8 cellular contexts compared by ENCODE assay signal in genomic region chr6:167699141-167700036, GRCh38.
A peak's percentile ranks its signal among the peaks of the same experiment; 100 is the strongest.
DNase-seq lines count a peak whose midpoint lies in the region; ATAC-seq and TF ChIP-seq lines count a peak whose summit lies in the region.

No MANE protein-coding gene starts in this region.

- peak overlapping the region; percentile 92 for H3K27ac Mint-ChIP-seq in T-helper 2 cell treated with Interferon-gamma antibody and Interleukin-4, amounts not matched to agents 5 μg/mL and 100 μg/mL, for 36 hours
- peak overlapping the region; percentile 93 for H3K27ac Mint-ChIP-seq in mesothelial cell of epicardium

- peaks cover 20% of the 10 kb centered on the region for H3K4me1 Mint-ChIP-seq in T-helper 2 cell treated with Interferon-gamma antibody and Interleukin-4, amounts not matched to agents 5 μg/mL and 100 μg/mL, for 36 hours (ENCODE audit: low read depth)
- H3K4me1 Mint-ChIP-seq in mesothelial cell of epicardium: peaks cover 32% of the 10 kb centered on the region

- no peaks in the 10 kb centered on the region for H3K36me3 Mint-ChIP-seq in T-helper 2 cell treated with Interferon-gamma antibody and Interleukin-4, amounts not matched to agents 5 μg/mL and 100 μg/mL, for 36 hours (ENCODE audit: low read depth)
- H3K36me3 Mint-ChIP-seq in mesothelial cell of epicardium: no peaks in the 10 kb centered on the region

- DNase-seq in T-helper 2 cell treated with Interferon-gamma antibody and Interleukin-4, amounts not matched to agents 5 μg/mL and 100 μg/mL, for 36 hours (ENCODE audit: low spot score): peak; percentile 66
- DNase-seq in central memory CD4-positive, alpha-beta T cell: peak; percentile 22
- DNase-seq in mesothelial cell of epicardium (ENCODE audit: low spot score in 2 of 2, unreplicated experiment in 2 of 2) (no peak), NCI-H146 (lab: John Stamatoyannopoulos, UW) (no peak), NCI-H510A (lab: John Stamatoyannopoulos, UW) (no peak)
- peak; percentile 54 for DNase-seq in stimulated activated naive CD4-positive, alpha-beta T cell treated with Interleukin-2 at 50 U/mL for 16 hours (lab: John Stamatoyannopoulos, UW)

- peaks cover 54% of the 10 kb centered on the region for H3K27me3 Mint-ChIP-seq in T-helper 2 cell treated with Interferon-gamma antibody and Interleukin-4, amounts not matched to agents 5 μg/mL and 100 μg/mL, for 36 hours (ENCODE audit: low read depth)
- no peaks in the 10 kb centered on the region for H3K27me3 Mint-ChIP-seq in mesothelial cell of epicardium (ENCODE audit: low read depth)

- TF ChIP-seq CTCF in mesothelial cell of epicardium (IDR thresholded peaks at IDR 0.05; ENCODE audit: unreplicated experiment): no peak

- H3K9me3 Mint-ChIP-seq in T-helper 2 cell treated with Interferon-gamma antibody and Interleukin-4, amounts not matched to agents 5 μg/mL and 100 μg/mL, for 36 hours: no peaks in the 10 kb centered on the region
- no peaks in the 10 kb centered on the region for H3K9me3 Mint-ChIP-seq in mesothelial cell of epicardium

- H3K4me3 Mint-ChIP-seq in T-helper 2 cell treated with Interferon-gamma antibody and Interleukin-4, amounts not matched to agents 5 μg/mL and 100 μg/mL, for 36 hours: peak overlapping the region; percentile 80
- H3K4me3 Mint-ChIP-seq in mesothelial cell of epicardium: no peak overlapping the region

- peak; percentile 83 for ATAC-seq in GM19025 (IDR thresholded peaks at IDR 0.05; ENCODE audit: low read depth, unreplicated experiment)
- ATAC-seq in HG03103 (IDR thresholded peaks at IDR 0.05; ENCODE audit: low read depth, unreplicated experiment): peak; percentile 98

Comparison
In these comparisons a context has a peak if more than half of its experiments do, and no peak if none do; other contexts are left out.
1. DNase-seq: peak in T-helper 2 cell treated with Interferon-gamma antibody and Interleukin-4, amounts not matched to agents 5 μg/mL and 100 μg/mL, for 36 hours (single experiment), central memory CD4-positive, alpha-beta T cell (single experiment) and stimulated activated naive CD4-positive, alpha-beta T cell treated with Interleukin-2 at 50 U/mL for 16 hours (single experiment); none in mesothelial cell of epicardium (0 of 2), NCI-H146 (single experiment) and NCI-H510A (single experiment).